ENCODE assay signal across 31 cellular contexts in genomic region chrX:20511792-20512191, GRCh38.
"Had no signal": no experiment of that assay in that cellular context is flagged by ENCODE, and none has a peak within 500 bp of the region (broad histone marks: within the 10 kb centered on the region; RNA-seq: fewer than 3 reads in every experiment).

No MANE protein-coding gene starts in this region.

- FAIRE-seq: astrocyte had no signal

- H3K36me3 ChIP-seq: breast epithelium, Peyer's patch had no signal

- DNase-seq: activated CD4-positive, alpha-beta T cell treated with anti-CD3 and anti-CD28 coated beads, Interleukin-2, amount 10 ng/mL, durations not matched to agents 24 days and 14 days; activated CD4-positive, alpha-beta T cell treated with anti-CD3 and anti-CD28 coated beads, Interleukin-2, amount 50 U/mL, for 4 hours; activated CD8-positive, alpha-beta T cell treated with anti-CD3 and anti-CD28 coated beads for 36 hours; activated effector memory CD4-positive, alpha-beta T cell treated with anti-CD3 and anti-CD28 coated beads, Interleukin-2, amount 50 U/mL, for 16 hours; activated naive CD4-positive, alpha-beta T cell; activated naive CD4-positive, alpha-beta T cell treated with anti-CD3 and anti-CD28 coated beads, Interleukin-2, amount 50 U/mL, for 16 hours; activated naive CD8-positive, alpha-beta T cell treated with anti-CD3 and anti-CD28 coated beads for 36 hours; activated T-cell treated with anti-CD3 and anti-CD28 coated beads, Interleukin-2, amount 50 U/mL, for 1 hour; activated T-cell treated with anti-CD3 and anti-CD28 coated beads, Interleukin-2, amount 50 U/mL, for 72 hours; amniotic stem cell; body of pancreas; NCI-H1092 treated with DMSO at 0.1 percent for 48 hours; NCI-H146; NCI-H187; NCI-H2081; NCI-H226; NCI-H446 treated with DMSO at 0.1 percent for 48 hours; NCI-H524; NCI-H69; Peyer's patch; RPMI8226; SHP77 treated with DMSO at 0.1 percent for 48 hours; SW 1271; T-helper 1 cell; T-helper 2 cell; T-helper 9 cell had no signal

- H3K4me2 ChIP-seq: KMS-11 had no signal

- H3K4me1 ChIP-seq: body of pancreas, breast epithelium, Peyer's patch had no signal

- H3K27ac ChIP-seq: body of pancreas, breast epithelium, KMS-11, Peyer's patch had no signal

- ATAC-seq: activated CD8-positive, alpha-beta T cell treated with anti-CD3 and anti-CD28 coated beads for 36 hours; activated T-cell treated with anti-CD3 and anti-CD28 coated beads, Interleukin-2, amount 50 U/mL, for 72 hours; activated T-helper 17 cell treated with anti-CD3 and anti-CD28 coated beads, Interleukin-2, amount 50 U/mL, for 72 hours; body of pancreas; SK-N-SH treated with all-trans-retinoic acid at 6 μM for 48 hours had no signal

- H3K4me3 ChIP-seq: body of pancreas, breast epithelium, Peyer's patch had no signal

- H3K27me3 ChIP-seq: body of pancreas, Peyer's patch had no signal

- H3K9me3 ChIP-seq: body of pancreas, breast epithelium, Peyer's patch had no signal
